1 cellular context compared by ENCODE assay signal in genomic region chr6:149456311-149457021, GRCh38.
TF ChIP-seq lines count a peak whose summit lies in the region.

No MANE protein-coding gene starts in this region.

TF ChIP-seq in WTC11, 78 proteins besides CTCF, POLR2A, EP300 and RAD21:
- TF ChIP-seq, protein P1, sequence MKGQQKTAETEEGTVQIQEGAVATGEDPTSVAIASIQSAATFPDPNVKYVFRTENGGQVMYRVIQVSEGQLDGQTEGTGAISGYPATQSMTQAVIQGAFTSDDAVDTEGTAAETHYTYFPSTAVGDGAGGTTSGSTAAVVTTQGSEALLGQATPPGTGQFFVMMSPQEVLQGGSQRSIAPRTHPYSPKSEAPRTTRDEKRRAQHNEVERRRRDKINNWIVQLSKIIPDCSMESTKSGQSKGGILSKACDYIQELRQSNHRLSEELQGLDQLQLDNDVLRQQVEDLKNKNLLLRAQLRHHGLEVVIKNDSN (CRISPR knock-in tag; IDR thresholded peaks at IDR 0.05): no peak
- no peak for TF ChIP-seq ATF6 (CRISPR knock-in tag; IDR thresholded peaks at IDR 0.05)
- TF ChIP-seq, protein P2, sequence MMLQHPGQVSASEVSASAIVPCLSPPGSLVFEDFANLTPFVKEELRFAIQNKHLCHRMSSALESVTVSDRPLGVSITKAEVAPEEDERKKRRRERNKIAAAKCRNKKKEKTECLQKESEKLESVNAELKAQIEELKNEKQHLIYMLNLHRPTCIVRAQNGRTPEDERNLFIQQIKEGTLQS (CRISPR knock-in tag; conservative IDR thresholded peaks at IDR 0.05): no peak
- TF ChIP-seq ZNF138 (CRISPR knock-in tag; conservative IDR thresholded peaks at IDR 0.05): no peak
- no peak for TF ChIP-seq ZNF532 (CRISPR knock-in tag; IDR thresholded peaks at IDR 0.05; ENCODE audit: borderline replicate concordance)
- TF ChIP-seq SMAD4 (CRISPR knock-in tag; IDR thresholded peaks at IDR 0.05): no peak
- no peak for TF ChIP-seq FOXJ3 (CRISPR knock-in tag; IDR thresholded peaks at IDR 0.05; ENCODE audit: borderline replicate concordance)
- TF ChIP-seq, protein P3, sequence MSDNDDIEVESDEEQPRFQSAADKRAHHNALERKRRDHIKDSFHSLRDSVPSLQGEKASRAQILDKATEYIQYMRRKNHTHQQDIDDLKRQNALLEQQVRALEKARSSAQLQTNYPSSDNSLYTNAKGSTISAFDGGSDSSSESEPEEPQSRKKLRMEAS (CRISPR knock-in tag; IDR thresholded peaks at IDR 0.05): no peak
- TF ChIP-seq JAZF1 (CRISPR knock-in tag; IDR thresholded peaks at IDR 0.05): no peak
- no peak for TF ChIP-seq E2F5 (CRISPR knock-in tag; IDR thresholded peaks at IDR 0.05)
- TF ChIP-seq, protein P4, sequence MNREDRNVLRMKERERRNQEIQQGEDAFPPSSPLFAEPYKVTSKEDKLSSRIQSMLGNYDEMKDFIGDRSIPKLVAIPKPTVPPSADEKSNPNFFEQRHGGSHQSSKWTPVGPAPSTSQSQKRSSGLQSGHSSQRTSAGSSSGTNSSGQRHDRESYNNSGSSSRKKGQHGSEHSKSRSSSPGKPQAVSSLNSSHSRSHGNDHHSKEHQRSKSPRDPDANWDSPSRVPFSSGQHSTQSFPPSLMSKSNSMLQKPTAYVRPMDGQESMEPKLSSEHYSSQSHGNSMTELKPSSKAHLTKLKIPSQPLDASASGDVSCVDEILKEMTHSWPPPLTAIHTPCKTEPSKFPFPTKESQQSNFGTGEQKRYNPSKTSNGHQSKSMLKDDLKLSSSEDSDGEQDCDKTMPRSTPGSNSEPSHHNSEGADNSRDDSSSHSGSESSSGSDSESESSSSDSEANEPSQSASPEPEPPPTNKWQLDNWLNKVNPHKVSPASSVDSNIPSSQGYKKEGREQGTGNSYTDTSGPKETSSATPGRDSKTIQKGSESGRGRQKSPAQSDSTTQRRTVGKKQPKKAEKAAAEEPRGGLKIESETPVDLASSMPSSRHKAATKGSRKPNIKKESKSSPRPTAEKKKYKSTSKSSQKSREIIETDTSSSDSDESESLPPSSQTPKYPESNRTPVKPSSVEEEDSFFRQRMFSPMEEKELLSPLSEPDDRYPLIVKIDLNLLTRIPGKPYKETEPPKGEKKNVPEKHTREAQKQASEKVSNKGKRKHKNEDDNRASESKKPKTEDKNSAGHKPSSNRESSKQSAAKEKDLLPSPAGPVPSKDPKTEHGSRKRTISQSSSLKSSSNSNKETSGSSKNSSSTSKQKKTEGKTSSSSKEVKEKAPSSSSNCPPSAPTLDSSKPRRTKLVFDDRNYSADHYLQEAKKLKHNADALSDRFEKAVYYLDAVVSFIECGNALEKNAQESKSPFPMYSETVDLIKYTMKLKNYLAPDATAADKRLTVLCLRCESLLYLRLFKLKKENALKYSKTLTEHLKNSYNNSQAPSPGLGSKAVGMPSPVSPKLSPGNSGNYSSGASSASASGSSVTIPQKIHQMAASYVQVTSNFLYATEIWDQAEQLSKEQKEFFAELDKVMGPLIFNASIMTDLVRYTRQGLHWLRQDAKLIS (CRISPR knock-in tag; IDR thresholded peaks at IDR 0.05; ENCODE audit: borderline replicate concordance): no peak
- TF ChIP-seq, protein P5, sequence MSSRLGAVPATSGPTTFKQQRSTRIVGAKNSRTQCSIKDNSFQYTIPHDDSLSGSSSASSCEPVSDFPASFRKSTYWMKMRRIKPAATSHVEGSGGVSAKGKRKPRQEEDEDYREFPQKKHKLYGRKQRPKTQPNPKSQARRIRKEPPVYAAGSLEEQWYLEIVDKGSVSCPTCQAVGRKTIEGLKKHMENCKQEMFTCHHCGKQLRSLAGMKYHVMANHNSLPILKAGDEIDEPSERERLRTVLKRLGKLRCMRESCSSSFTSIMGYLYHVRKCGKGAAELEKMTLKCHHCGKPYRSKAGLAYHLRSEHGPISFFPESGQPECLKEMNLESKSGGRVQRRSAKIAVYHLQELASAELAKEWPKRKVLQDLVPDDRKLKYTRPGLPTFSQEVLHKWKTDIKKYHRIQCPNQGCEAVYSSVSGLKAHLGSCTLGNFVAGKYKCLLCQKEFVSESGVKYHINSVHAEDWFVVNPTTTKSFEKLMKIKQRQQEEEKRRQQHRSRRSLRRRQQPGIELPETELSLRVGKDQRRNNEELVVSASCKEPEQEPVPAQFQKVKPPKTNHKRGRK (CRISPR knock-in tag; IDR thresholded peaks at IDR 0.05; ENCODE audit: borderline replicate concordance): no peak
- TF ChIP-seq FOXK1 (CRISPR knock-in tag; IDR thresholded peaks at IDR 0.05): no peak
TF ChIP-seq in WTC11: peak in this region for 0.
